In the genomic region with DNA sequence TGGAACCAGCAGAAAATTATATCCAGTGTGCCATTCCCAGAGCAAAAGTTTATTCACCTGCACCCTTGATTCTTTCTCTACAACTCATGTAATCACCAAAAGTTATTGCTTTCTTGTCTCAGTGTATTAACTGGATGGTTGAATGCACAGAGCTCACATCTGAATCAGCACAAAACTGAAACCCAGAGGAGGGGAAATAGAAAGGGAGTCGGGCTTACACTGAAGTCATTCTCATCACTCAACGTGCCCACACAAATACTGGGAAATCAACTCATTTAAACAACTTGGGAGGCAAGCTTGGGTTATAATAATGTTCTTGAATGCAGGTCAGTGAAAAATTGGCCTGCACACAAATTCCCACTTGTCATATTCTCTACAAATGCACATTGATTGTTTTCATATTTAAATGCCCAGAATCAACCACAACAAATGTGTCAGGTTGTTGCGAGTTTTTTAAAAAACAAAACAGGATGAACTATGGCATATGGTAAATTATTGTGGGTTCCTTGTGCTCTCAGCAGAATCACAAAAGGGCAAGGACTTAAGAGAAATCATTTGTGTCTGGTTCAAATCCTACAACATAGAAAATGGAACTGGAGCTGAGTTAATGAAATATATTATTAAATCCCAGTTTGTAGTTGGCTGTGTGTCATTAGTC, we compare ENCODE assay signal across 9 cellular contexts.
DNase-seq lines count a peak whose midpoint lies in the region; ATAC-seq and FAIRE-seq lines count a peak whose summit lies in the region.
"Had no signal": no experiment of that assay in that cellular context is flagged by ENCODE, and none has a peak within 500 bp of the region (broad histone marks: within the 10 kb centered on the region; RNA-seq: fewer than 3 reads in every experiment).

No MANE protein-coding gene starts in this region.

- H3K4me1 ChIP-seq in CD8-positive, alpha-beta memory T cell (ENCODE audit: insufficient read depth, low read length) = no peaks in the 10 kb centered on the region

- peaks cover 8 to 34% (median 12%) of the 10 kb centered on the region in 3 donors for H3K36me3 Mint-ChIP-seq in CD8-positive, alpha-beta memory T cell

- ATAC-seq in GM18517 (IDR thresholded peaks at IDR 0.05; ENCODE audit: unreplicated experiment) (peak; percentile 96), GM21367 (IDR thresholded peaks at IDR 0.05; ENCODE audit: unreplicated experiment) (peak; percentile 94), HG03025 (IDR thresholded peaks at IDR 0.05; ENCODE audit: low FRiP score, unreplicated experiment) (peak; percentile 98)

- CTCF ChIA-PET in CD8-positive, alpha-beta memory T cell (lab: Charles Lee) = no interaction called here

- H3K27me3 ChIP-seq in CD8-positive, alpha-beta memory T cell (ENCODE audit: insufficient read depth, low read length, poor library complexity, severe bottlenecking) = no peaks in the 10 kb centered on the region

- POLR2A ChIA-PET in CD8-positive, alpha-beta memory T cell (lab: Charles Lee) = no interaction called here

- no peaks in the 10 kb centered on the region for H3K27me3 Mint-ChIP-seq in CD8-positive, alpha-beta memory T cell

- H3K4me3 ChIP-seq in CD8-positive, alpha-beta memory T cell (ENCODE audit: low read length) = no peak overlapping the region

- peaks cover 0 to 11% (median 0%) of the 10 kb centered on the region in 3 donors for H3K4me1 Mint-ChIP-seq in CD8-positive, alpha-beta memory T cell

- peak overlapping the region in 1 of 8 donors; percentile 25 for H3K27ac Mint-ChIP-seq in CD8-positive, alpha-beta memory T cell

- H3K4me3 Mint-ChIP-seq in CD8-positive, alpha-beta memory T cell = no peak overlapping the region

- peak; percentile 59 for FAIRE-seq in RCC 7860 (lab: Jason Lieb, UNC)

- peaks cover 0 to 8% (median 0%) of the 10 kb centered on the region in 5 donors for H3K9me3 Mint-ChIP-seq in CD8-positive, alpha-beta memory T cell

- no peaks in the 10 kb centered on the region for H3K36me3 ChIP-seq in CD8-positive, alpha-beta memory T cell (ENCODE audit: insufficient read depth, low read length)

- H3K9me3 ChIP-seq in CD8-positive, alpha-beta memory T cell (ENCODE audit: low read length) = no peaks in the 10 kb centered on the region

- DNase-seq in RCC 7860 (ENCODE audit: low spot score) = peak; percentile 30
- DNase-seq in effector CD8-positive, alpha-beta T cell (lab: John Stamatoyannopoulos, UW) = no peak
- no peak for DNase-seq in CD8-positive, alpha-beta memory T cell
- no peak for DNase-seq in NCI-H524 (lab: John Stamatoyannopoulos, UW)
- DNase-seq in NCI-H510A treated with DMSO at 0.1 percent for 48 hours (lab: John Stamatoyannopoulos, UW) = no peak
- DNase-seq: SW 1271 had no signal

- no peak overlapping the region for H3K27ac ChIP-seq in CD8-positive, alpha-beta memory T cell (ENCODE audit: low read depth, low read length)
